31 cellular contexts compared by ENCODE assay signal in genomic region chr16:61678182-61678581, GRCh38.
"Had no signal": no experiment of that assay in that cellular context is flagged by ENCODE, and none has a peak within 500 bp of the region (broad histone marks: within the 10 kb centered on the region; RNA-seq: fewer than 3 reads in every experiment).

No MANE protein-coding gene starts in this region.

- H3K36me3 ChIP-seq: ascending aorta, breast epithelium, cardiac muscle cell, esophagus squamous epithelium, gastroesophageal sphincter, WERI-Rb-1 had no signal

- H3K27ac ChIP-seq: ascending aorta, breast epithelium, cardiac muscle cell, epithelial cell of prostate, esophagus squamous epithelium, gastroesophageal sphincter, WERI-Rb-1 had no signal

- FAIRE-seq: colon, endometrium, endothelial cell of umbilical vein had no signal

- H3K9me3 ChIP-seq: breast epithelium, esophagus squamous epithelium, gastroesophageal sphincter had no signal

- ATAC-seq: activated CD4-positive, alpha-beta T cell treated with anti-CD3 and anti-CD28 coated beads for 36 hours; activated CD8-positive, alpha-beta memory T cell treated with anti-CD3 and anti-CD28 coated beads, Interleukin-2, amount 10 ng/mL, durations not matched to agents 7 days and 5 days; activated CD8-positive, alpha-beta T cell treated with anti-CD3 and anti-CD28 coated beads, Interleukin-2, amount 10 ng/mL, durations not matched to agents 7 days and 5 days; activated naive CD4-positive, alpha-beta T cell treated with anti-CD3 and anti-CD28 coated beads, Interleukin-2, amount 50 U/mL, for 72 hours; gastroesophageal sphincter; T-helper 17 cell had no signal

- H3K27me3 ChIP-seq: ascending aorta, breast epithelium, cardiac muscle cell, esophagus squamous epithelium, gastroesophageal sphincter had no signal

- H3K4me1 ChIP-seq: ascending aorta, breast epithelium, esophagus squamous epithelium, gastroesophageal sphincter had no signal

- DNase-seq: activated CD4-positive, alpha-beta memory T cell treated with anti-CD3 and anti-CD28 coated beads for 36 hours; activated CD4-positive, alpha-beta T cell treated with anti-CD3 and anti-CD28 coated beads for 36 hours; activated CD4-positive, alpha-beta T cell treated with anti-CD3 and anti-CD28 coated beads, Interleukin-2, amount 10 ng/mL, durations not matched to agents 24 days and 14 days; activated CD4-positive, CD25-positive, alpha-beta regulatory T cell; activated CD4-positive, CD25-positive, alpha-beta regulatory T cell treated with anti-CD3 and anti-CD28 coated beads, Interleukin-2, amount 50 U/mL, for 72 hours; activated CD8-positive, alpha-beta memory T cell treated with anti-CD3 and anti-CD28 coated beads, Interleukin-2, amount 10 ng/mL, durations not matched to agents 7 days and 5 days; activated CD8-positive, alpha-beta memory T cell treated with anti-CD3 and anti-CD28 coated beads, Interleukin-2, amount 50 U/mL, for 4 hours; activated CD8-positive, alpha-beta T cell treated with anti-CD3 and anti-CD28 coated beads, Interleukin-2, amount 10 ng/mL, durations not matched to agents 7 days and 5 days; activated gamma-delta T cell; activated naive CD4-positive, alpha-beta T cell; activated naive CD4-positive, alpha-beta T cell treated with anti-CD3 and anti-CD28 coated beads, Interleukin-2, amount 10 ng/mL, durations not matched to agents 7 days and 5 days; activated naive CD8-positive, alpha-beta T cell treated with anti-CD3 and anti-CD28 coated beads, Interleukin-2, amount 10 ng/mL, durations not matched to agents 7 days and 5 days; activated T-cell treated with anti-CD3 and anti-CD28 coated beads, Interleukin-2, amount 50 U/mL, for 1 hour; activated T-cell treated with anti-CD3 and anti-CD28 coated beads, Interleukin-2, amount 50 U/mL, for 48 hours; effector CD8-positive, alpha-beta T cell; esophagus squamous epithelium; foreskin melanocyte; head of caudate nucleus; T-helper 1 cell; T-helper 17 cell; T1000; WERI-Rb-1 had no signal

- H3K4me3 ChIP-seq: ascending aorta, breast epithelium, cardiac muscle cell, esophagus squamous epithelium, gastroesophageal sphincter had no signal
